7 cellular contexts compared by ENCODE assay signal in genomic region chr19:18279516-18280246, GRCh38. TPM values are rescaled to one million over a fixed set of nuclear protein-coding genes. Genes with fewer than 3 reads are reported as not detected.
DNase-seq lines count a peak whose midpoint lies in the region; ATAC-seq and TF ChIP-seq lines count a peak whose summit lies in the region.

No MANE protein-coding gene starts in this region.

- peaks cover 20% of the 10 kb centered on the region for H3K79me2 ChIP-seq in KMS-11 (ENCODE audit: insufficient read depth, low read depth)
- H3K79me2 ChIP-seq in PC-3 (ENCODE audit: low read length), result peaks cover 29% of the 10 kb centered on the region

- H3K4me3 ChIP-seq in KMS-11 (IDR thresholded peaks at IDR 0.05; ENCODE audit: insufficient read depth, low read depth, low read length) (no peak overlapping the region), PC-3 (ENCODE audit: low read length) (peak overlapping the region; percentile 82), muscle layer of colon (ENCODE audit: low read depth in 1 of 2, low read length in 2 of 2) (peak overlapping the region; percentile 69 to 83)

- POLR2A ChIA-PET in PC-3 (lab: Charles Lee; ENCODE audit: unreplicated experiment), result interaction anchor here (0.6 to 3.8 kb wide), 6 partner anchors 43 to 795 kb away, joined by 4 to 47 read pairs (median 8); partner anchors contain the start of gene LSM4

- intact Hi-C loops in PC-3 (cut with micrococcal nuclease), result loop anchor here (1.0 to 10.0 kb wide), 3 partner anchors 44 to 135 kb away; partner anchors contain the start of genes LSM4 and SSBP4

- H4K20me1 ChIP-seq in KMS-11 (ENCODE audit: insufficient read depth) (peaks cover 6% of the 10 kb centered on the region; the same call in 1 of the 2 replicates), PC-3 (ENCODE audit: low read length) (peaks cover 13% of the 10 kb centered on the region)

- H3K4me1 ChIP-seq in KMS-11 (ENCODE audit: low read depth, poor library complexity, severe bottlenecking) (peaks cover 23% of the 10 kb centered on the region), PC-3 (ENCODE audit: insufficient read depth, low read length) (peaks cover 29% of the 10 kb centered on the region), muscle layer of colon (ENCODE audit: insufficient read depth, low read length) (peaks cover 48% of the 10 kb centered on the region)

- CTCF ChIA-PET in PC-3 (lab: Charles Lee), result interaction anchor here (0.5 to 1.6 kb wide), 21 partner anchors 11 to 139 kb away, joined by 3 to 64 read pairs (median 5); partner anchors contain the start of genes GDF15 and LSM4

- no peaks in the 10 kb centered on the region for H3F3A ChIP-seq in PC-3 (ENCODE audit: low read length, unreplicated experiment)

- H2AFZ ChIP-seq in KMS-11 (ENCODE audit: low read depth) (no peak overlapping the region), PC-3 (ENCODE audit: low read length) (no peak overlapping the region)

- peak overlapping the region; percentile 98 for H3K9ac ChIP-seq in KMS-11
- peak overlapping the region; percentile 79 for H3K9ac ChIP-seq in PC-3 (ENCODE audit: low read length)
- H3K9ac ChIP-seq in muscle layer of colon (ENCODE audit: low read length), result peak overlapping the region; percentile 98

- H3K4me2 ChIP-seq in KMS-11 (peak overlapping the region; percentile 70), PC-3 (ENCODE audit: low read length) (peak overlapping the region; percentile 83)

- DNase-seq in PC-3, result peak; percentile 95
- DNase-seq in activated T-cell treated with anti-CD3 and anti-CD28 coated beads, Interleukin-2, amount 50 U/mL, for 48 hours, result peak; percentile 92 to 94
- peak; percentile 78 for DNase-seq in stimulated activated CD8-positive, alpha-beta memory T cell treated with anti-CD3 and anti-CD28 coated beads, Interleukin-7, amount 100 ng/mL, for 1 hour (ENCODE audit: low read depth in 2 of 2)

- BruUV-seq in PC-3 (replicated peaks; lab: Mats Ljungman, UMichigan), result TSS peak; percentile 55

- H3K27ac ChIP-seq in KMS-11 (peak overlapping the region; percentile 97), PC-3 (ENCODE audit: low read length) (peak overlapping the region; percentile 58), muscle layer of colon (ENCODE audit: low read depth, low read length) (peak overlapping the region; percentile 100)

- no peaks in the 10 kb centered on the region for H3K9me2 ChIP-seq in PC-3 (replicated peaks; ENCODE audit: low read length)

- H3K36me3 ChIP-seq in KMS-11 (ENCODE audit: insufficient read depth) (no peaks in the 10 kb centered on the region), PC-3 (ENCODE audit: low read depth, low read length) (no peaks in the 10 kb centered on the region), muscle layer of colon (ENCODE audit: insufficient read depth, low read length) (peaks cover 16% of the 10 kb centered on the region)

- ATAC-seq in GM18498 (IDR thresholded peaks at IDR 0.05; ENCODE audit: unreplicated experiment), result peak; percentile 21
- peak; percentile 23 for ATAC-seq in PC-3
- peak; percentile 69 for ATAC-seq in esophagus mucosa

- TF ChIP-seq CTCF in KMS-11 (conservative IDR thresholded peaks at IDR 0.05; ENCODE audit: low read depth, low read length) (peak; percentile 95), PC-3 (conservative IDR thresholded peaks at IDR 0.05; ENCODE audit: low read depth, low read length) (peak; percentile 98)

- H3K9me3 ChIP-seq in PC-3 (ENCODE audit: low read length) (no peaks in the 10 kb centered on the region), muscle layer of colon (ENCODE audit: low read length) (no peaks in the 10 kb centered on the region)

- H3K27me3 ChIP-seq in KMS-11 (ENCODE audit: insufficient read depth, low read depth) (no peaks in the 10 kb centered on the region), PC-3 (ENCODE audit: low read length) (no peaks in the 10 kb centered on the region), muscle layer of colon (ENCODE audit: control insufficient read depth in 1 of 2, insufficient read depth in 2 of 2, low read length in 2 of 2) (no peaks in the 10 kb centered on the region)

RNA-seq across cellular contexts. Expression of gene JUND, which starts 1.7 kb away (rescaled TPM):
- total RNA-seq in PC-3 (2014; rRNA removed) (151 and 157 TPM in 2 replicates), esophagus mucosa (61.5 TPM)

RNA-seq across cellular contexts. Expression of gene IQCN, which starts 5.4 kb away (rescaled TPM):
- total RNA-seq in PC-3 (2014; rRNA removed), result 0.33 and 0.69 TPM in 2 replicates
- 0.56 TPM for total RNA-seq in esophagus mucosa

RNA-seq across cellular contexts. Expression of gene LSM4, which starts 43.2 kb away (rescaled TPM):
- total RNA-seq in PC-3 (2014; rRNA removed), result 713 and 856 TPM in 2 replicates
- 85.0 TPM for total RNA-seq in esophagus mucosa

RNA-seq across cellular contexts. Expression of gene PDE4C, which starts 53.4 kb away (rescaled TPM):
- total RNA-seq in PC-3 (2014; rRNA removed) (1.8 TPM in 1 of 2 replicates, not detected in the other), esophagus mucosa (0.16 TPM)
